10 cellular contexts compared by ENCODE assay signal in the genomic region with DNA sequence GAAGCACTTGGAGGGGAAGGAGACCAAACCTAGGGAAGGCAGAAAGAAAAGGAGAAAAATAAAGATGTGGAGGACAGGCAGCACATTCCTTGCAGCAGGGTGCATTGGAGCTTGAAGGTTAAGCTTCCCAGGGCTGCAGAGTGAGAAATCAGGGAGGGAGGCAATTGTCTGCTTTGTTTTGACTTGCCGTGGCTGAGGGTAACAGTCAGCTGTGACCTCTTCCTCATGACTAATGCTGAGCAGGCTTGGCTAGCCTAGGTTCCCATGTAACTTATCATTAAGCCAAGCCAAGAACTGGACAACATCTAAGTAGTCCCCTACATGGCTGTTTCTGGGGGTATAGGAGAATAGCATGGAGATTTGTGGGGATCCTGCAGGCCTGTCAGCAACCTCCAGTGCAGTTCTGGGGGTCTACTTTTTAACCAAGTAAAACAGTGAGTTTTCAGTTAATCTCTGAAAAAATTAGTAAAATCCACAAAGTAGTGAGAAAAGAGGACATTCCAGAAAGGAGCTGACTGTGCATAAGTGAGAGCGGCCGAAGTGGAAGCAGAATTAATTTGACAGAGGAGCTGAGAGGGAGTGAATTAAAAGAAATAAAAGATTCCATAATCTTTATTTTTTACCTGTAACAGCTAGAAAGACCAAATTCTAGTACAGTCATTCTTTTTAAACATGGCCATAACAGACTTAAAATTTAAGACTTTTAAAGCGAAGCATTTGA.
DNase-seq lines count a peak whose midpoint lies in the region; ATAC-seq and TF ChIP-seq lines count a peak whose summit lies in the region.
"Had no signal": no experiment of that assay in that cellular context is flagged by ENCODE, and none has a peak within 500 bp of the region (broad histone marks: within the 10 kb centered on the region; RNA-seq: fewer than 3 reads in every experiment).

No MANE protein-coding gene starts in this region.

- H3K4me1 Mint-ChIP-seq in nephron progenitor cell: peaks cover 33% of the 10 kb centered on the region
- peaks cover 5% of the 10 kb centered on the region for H3K4me1 Mint-ChIP-seq in activated naive CD8-positive, alpha-beta T cell treated with anti-CD3 and anti-CD28 coated beads for 36 hours
- H3K4me1 Mint-ChIP-seq in activated T-helper 1 cell treated with anti-CD3 and anti-CD28 coated beads, Interleukin-12 subunit alpha, Interleukin-12 subunit beta, Interleukin-2, Interleukin-4 antibody, amounts not matched to agents 30 ng/mL and 10 ng/mL and 1 ng/mL, durations not matched to agents 14 hours and 24 hours and 36 hours (ENCODE audit: low read depth): no peaks in the 10 kb centered on the region

- intact Hi-C loops in activated T-helper 1 cell treated with anti-CD3 and anti-CD28 coated beads, Interleukin-12 subunit alpha, Interleukin-12 subunit beta, Interleukin-2, Interleukin-4 antibody, amounts not matched to agents 30 ng/mL and 10 ng/mL and 1 ng/mL, durations not matched to agents 14 hours and 24 hours and 36 hours (cut with micrococcal nuclease): no loop called here

- in situ Hi-C loops in ACHN (cut with HindIII; ENCODE audit: low pct_ligation_motif_present, low pct_unique_long_range_greater_than_20kb, low sequenced_read_pairs): no loop called here

- no peak for ATAC-seq in GM19351 (IDR thresholded peaks at IDR 0.05; ENCODE audit: unreplicated experiment)

- no peak for TF ChIP-seq CTCF in nephron progenitor cell (IDR thresholded peaks at IDR 0.05)

- H3K27ac Mint-ChIP-seq in nephron progenitor cell: peak overlapping the region; percentile 95
- H3K27ac Mint-ChIP-seq in activated naive CD8-positive, alpha-beta T cell treated with anti-CD3 and anti-CD28 coated beads for 36 hours: no peak overlapping the region
- H3K27ac Mint-ChIP-seq in activated T-helper 1 cell treated with anti-CD3 and anti-CD28 coated beads, Interleukin-12 subunit alpha, Interleukin-12 subunit beta, Interleukin-2, Interleukin-4 antibody, amounts not matched to agents 30 ng/mL and 10 ng/mL and 1 ng/mL, durations not matched to agents 14 hours and 24 hours and 36 hours: no peak overlapping the region
- H3K27ac Mint-ChIP-seq: activated naive CD4-positive, alpha-beta T cell treated with anti-CD3 and anti-CD28 coated beads for 36 hours; stimulated activated naive CD8-positive, alpha-beta T cell treated with anti-CD3 and anti-CD28 coated beads, Interleukin-15, Interleukin-2, amounts not matched to agents 100 ng/mL and 50 ng/mL, for 24 hours had no signal

- peak overlapping the region; percentile 27 for H3K4me3 Mint-ChIP-seq in nephron progenitor cell
- no peak overlapping the region for H3K4me3 Mint-ChIP-seq in activated naive CD8-positive, alpha-beta T cell treated with anti-CD3 and anti-CD28 coated beads for 36 hours
- H3K4me3 Mint-ChIP-seq in activated T-helper 1 cell treated with anti-CD3 and anti-CD28 coated beads, Interleukin-12 subunit alpha, Interleukin-12 subunit beta, Interleukin-2, Interleukin-4 antibody, amounts not matched to agents 30 ng/mL and 10 ng/mL and 1 ng/mL, durations not matched to agents 14 hours and 24 hours and 36 hours: no peak overlapping the region
- H3K4me3 Mint-ChIP-seq: activated naive CD4-positive, alpha-beta T cell treated with anti-CD3 and anti-CD28 coated beads for 36 hours; stimulated activated naive CD8-positive, alpha-beta T cell treated with anti-CD3 and anti-CD28 coated beads, Interleukin-15, Interleukin-2, amounts not matched to agents 100 ng/mL and 50 ng/mL, for 24 hours had no signal

- no peaks in the 10 kb centered on the region for H3K36me3 Mint-ChIP-seq in nephron progenitor cell (ENCODE audit: low read depth)
- H3K36me3 Mint-ChIP-seq in activated naive CD8-positive, alpha-beta T cell treated with anti-CD3 and anti-CD28 coated beads for 36 hours: no peaks in the 10 kb centered on the region
- no peaks in the 10 kb centered on the region for H3K36me3 Mint-ChIP-seq in activated T-helper 1 cell treated with anti-CD3 and anti-CD28 coated beads, Interleukin-12 subunit alpha, Interleukin-12 subunit beta, Interleukin-2, Interleukin-4 antibody, amounts not matched to agents 30 ng/mL and 10 ng/mL and 1 ng/mL, durations not matched to agents 14 hours and 24 hours and 36 hours (ENCODE audit: low read depth)

- H3K27me3 Mint-ChIP-seq in nephron progenitor cell (ENCODE audit: low read depth, poor library complexity): peaks cover 3% of the 10 kb centered on the region
- peaks cover 31% of the 10 kb centered on the region for H3K27me3 Mint-ChIP-seq in activated naive CD8-positive, alpha-beta T cell treated with anti-CD3 and anti-CD28 coated beads for 36 hours
- peaks cover 14% of the 10 kb centered on the region for H3K27me3 Mint-ChIP-seq in activated T-helper 1 cell treated with anti-CD3 and anti-CD28 coated beads, Interleukin-12 subunit alpha, Interleukin-12 subunit beta, Interleukin-2, Interleukin-4 antibody, amounts not matched to agents 30 ng/mL and 10 ng/mL and 1 ng/mL, durations not matched to agents 14 hours and 24 hours and 36 hours (ENCODE audit: insufficient read depth)

- DNase-seq in ACHN (peak; percentile 89), NCI-H2227 (lab: John Stamatoyannopoulos, UW; ENCODE audit: unreplicated experiment) (peak; percentile 31), fibroblast of gingiva (ENCODE audit: low read depth) (peak; percentile 57), nephron progenitor cell (peak; percentile 40), SW 1271 (lab: John Stamatoyannopoulos, UW) (no peak)
- DNase-seq in activated naive CD8-positive, alpha-beta T cell treated with anti-CD3 and anti-CD28 coated beads for 36 hours: no peak
- DNase-seq in activated T-helper 1 cell treated with anti-CD3 and anti-CD28 coated beads, Interleukin-12 subunit alpha, Interleukin-12 subunit beta, Interleukin-2, Interleukin-4 antibody, amounts not matched to agents 30 ng/mL and 10 ng/mL and 1 ng/mL, durations not matched to agents 14 hours and 24 hours and 36 hours (ENCODE audit: low spot score): no peak
- DNase-seq: activated naive CD4-positive, alpha-beta T cell treated with anti-CD3 and anti-CD28 coated beads for 36 hours had no signal

- no peaks in the 10 kb centered on the region for H3K9me3 Mint-ChIP-seq in nephron progenitor cell
- H3K9me3 Mint-ChIP-seq in activated naive CD8-positive, alpha-beta T cell treated with anti-CD3 and anti-CD28 coated beads for 36 hours: no peaks in the 10 kb centered on the region
- H3K9me3 Mint-ChIP-seq in activated T-helper 1 cell treated with anti-CD3 and anti-CD28 coated beads, Interleukin-12 subunit alpha, Interleukin-12 subunit beta, Interleukin-2, Interleukin-4 antibody, amounts not matched to agents 30 ng/mL and 10 ng/mL and 1 ng/mL, durations not matched to agents 14 hours and 24 hours and 36 hours: no peaks in the 10 kb centered on the region
- H3K9me3 Mint-ChIP-seq: activated naive CD4-positive, alpha-beta T cell treated with anti-CD3 and anti-CD28 coated beads for 36 hours; stimulated activated naive CD8-positive, alpha-beta T cell treated with anti-CD3 and anti-CD28 coated beads, Interleukin-15, Interleukin-2, amounts not matched to agents 100 ng/mL and 50 ng/mL, for 24 hours had no signal

Comparison
In these comparisons a context has a peak if more than half of its experiments do, and no peak if none do; other contexts are left out.
1. DNase-seq: peak in ACHN (single experiment), NCI-H2227 (single experiment), fibroblast of gingiva (single experiment) and nephron progenitor cell (single experiment); none in activated naive CD8-positive, alpha-beta T cell treated with anti-CD3 and anti-CD28 coated beads for 36 hours (single experiment), activated T-helper 1 cell treated with anti-CD3 and anti-CD28 coated beads, Interleukin-12 subunit alpha, Interleukin-12 subunit beta, Interleukin-2, Interleukin-4 antibody, amounts not matched to agents 30 ng/mL and 10 ng/mL and 1 ng/mL, durations not matched to agents 14 hours and 24 hours and 36 hours (single experiment) and SW 1271 (0 of 2).